Comparison of ENCODE assay signal across 21 cellular contexts in genomic region chr6:25670208-25670607, GRCh38. TPM values are rescaled to one million over a fixed set of nuclear protein-coding genes. Genes with fewer than 3 reads are reported as not detected.
A peak's percentile ranks its signal among the peaks of the same experiment; 100 is the strongest.
DNase-seq lines count a peak whose midpoint lies in the region; ATAC-seq and TF ChIP-seq lines count a peak whose summit lies in the region.
"Had no signal": no experiment of that assay in that cellular context is flagged by ENCODE, and none has a peak within 500 bp of the region (broad histone marks: within the 10 kb centered on the region; RNA-seq: fewer than 3 reads in every experiment).

No MANE protein-coding gene starts in this region.

- peaks cover 5% of the 10 kb centered on the region for H3K36me3 Mint-ChIP-seq in progenitor cell of endocrine pancreas (ENCODE audit: insufficient read depth)
- no peaks in the 10 kb centered on the region for H3K36me3 Mint-ChIP-seq in activated T-cell treated with anti-CD3 and anti-CD28 coated beads, Interleukin-2, amount 50 U/mL, for 4 hours (ENCODE audit: insufficient read depth)
- H3K36me3 Mint-ChIP-seq: brain; CD14-positive monocyte; naive thymus-derived CD4-positive, alpha-beta T cell; T-cell had no signal

- H3K27ac Mint-ChIP-seq in progenitor cell of endocrine pancreas: peak overlapping the region; percentile 65
- H3K27ac Mint-ChIP-seq: activated CD8-positive, alpha-beta T cell treated with anti-CD3 and anti-CD28 coated beads, Interleukin-2, amount 10 ng/mL, durations not matched to agents 7 days and 5 days; CD14-positive monocyte; naive thymus-derived CD4-positive, alpha-beta T cell; T-cell had no signal

- H3K9me3 Mint-ChIP-seq in progenitor cell of endocrine pancreas (ENCODE audit: low read depth): no peaks in the 10 kb centered on the region
- no peaks in the 10 kb centered on the region for H3K9me3 Mint-ChIP-seq in activated T-cell treated with anti-CD3 and anti-CD28 coated beads, Interleukin-2, amount 50 U/mL, for 4 hours
- H3K9me3 Mint-ChIP-seq: brain, CD14-positive monocyte, T-cell had no signal

- ATAC-seq in activated T-cell treated with anti-CD3 and anti-CD28 coated beads, Interleukin-2, amount 50 U/mL, for 4 hours: no peak
- ATAC-seq: activated CD8-positive, alpha-beta T cell treated with anti-CD3 and anti-CD28 coated beads, Interleukin-2, amount 10 ng/mL, durations not matched to agents 7 days and 5 days; naive thymus-derived CD4-positive, alpha-beta T cell; Panc1; T-cell had no signal

- H3K27me3 Mint-ChIP-seq in progenitor cell of endocrine pancreas: no peaks in the 10 kb centered on the region
- H3K27me3 Mint-ChIP-seq in activated T-cell treated with anti-CD3 and anti-CD28 coated beads, Interleukin-2, amount 50 U/mL, for 4 hours (ENCODE audit: low read depth): peaks cover 3% of the 10 kb centered on the region

- peaks cover 44% of the 10 kb centered on the region for H3K4me1 Mint-ChIP-seq in progenitor cell of endocrine pancreas (ENCODE audit: low read depth)
- H3K4me1 Mint-ChIP-seq in activated T-cell treated with anti-CD3 and anti-CD28 coated beads, Interleukin-2, amount 50 U/mL, for 4 hours (ENCODE audit: low read depth): no peaks in the 10 kb centered on the region
- H3K4me1 Mint-ChIP-seq: T-cell had no signal

- peak; percentile 46 for DNase-seq in NCI-H1092 treated with DMSO at 0.1 percent for 48 hours (lab: John Stamatoyannopoulos, UW)
- peak; percentile 41 for DNase-seq in NCI-H2196 (lab: John Stamatoyannopoulos, UW; ENCODE audit: unreplicated experiment)
- peak; percentile 29 for DNase-seq in SHP77 treated with DMSO at 0.1 percent for 48 hours (lab: John Stamatoyannopoulos, UW)
- DNase-seq in progenitor cell of endocrine pancreas (ENCODE audit: low spot score, unreplicated experiment): no peak
- no peak for DNase-seq in MV-4-11 (lab: John Stamatoyannopoulos, UW)
- no peak for DNase-seq in activated T-cell treated with anti-CD3 and anti-CD28 coated beads, Interleukin-2, amount 50 U/mL, for 4 hours
- no peak for DNase-seq in dedifferentiated amniotic fluid mesenchymal stem cell (ENCODE audit: extremely low spot score)
- DNase-seq: activated CD4-positive, alpha-beta T cell treated with anti-CD3 and anti-CD28 coated beads for 1 hour; activated CD8-positive, alpha-beta T cell treated with anti-CD3 and anti-CD28 coated beads, Interleukin-2, amount 10 ng/mL, durations not matched to agents 7 days and 5 days; glutamatergic neuron; KBM-7; MM.1S; naive thymus-derived CD4-positive, alpha-beta T cell; nucleus accumbens; SJCRH30; stimulated activated CD4-positive, alpha-beta T cell treated with anti-CD3 and anti-CD28 coated beads, Interleukin-1b, Interleukin-23, amount 100 ng/mL, for 48 hours; T-cell; transverse colon had no signal

- TF ChIP-seq CTCF in progenitor cell of endocrine pancreas (IDR thresholded peaks at IDR 0.05; ENCODE audit: unreplicated experiment): no peak

- H3K4me3 Mint-ChIP-seq in progenitor cell of endocrine pancreas (ENCODE audit: low read depth): no peak overlapping the region
- H3K4me3 Mint-ChIP-seq in activated T-cell treated with anti-CD3 and anti-CD28 coated beads, Interleukin-2, amount 50 U/mL, for 4 hours: no peak overlapping the region
- H3K4me3 Mint-ChIP-seq: activated CD8-positive, alpha-beta T cell treated with anti-CD3 and anti-CD28 coated beads, Interleukin-2, amount 10 ng/mL, durations not matched to agents 7 days and 5 days; brain; CD14-positive monocyte; naive thymus-derived CD4-positive, alpha-beta T cell; T-cell had no signal

RNA-seq across cellular contexts. Expression of gene SCGN, which starts 18.2 kb away (rescaled TPM):
- total RNA-seq in progenitor cell of endocrine pancreas: 95.0 and 97.2 TPM in 2 replicates
- not detected for total RNA-seq in activated T-cell treated with anti-CD3 and anti-CD28 coated beads, Interleukin-2, amount 50 U/mL, for 4 hours
- total RNA-seq: activated CD8-positive, alpha-beta T cell treated with anti-CD3 and anti-CD28 coated beads, Interleukin-2, amount 10 ng/mL, durations not matched to agents 7 days and 5 days; naive thymus-derived CD4-positive, alpha-beta T cell; SJCRH30; T-cell had no signal

Comparison
In these comparisons a context has a peak if more than half of its experiments do, and no peak if none do; other contexts are left out.
1. DNase-seq: peak in NCI-H1092 treated with DMSO at 0.1 percent for 48 hours (single experiment), NCI-H2196 (single experiment) and SHP77 treated with DMSO at 0.1 percent for 48 hours (single experiment); none in progenitor cell of endocrine pancreas (single experiment), MV-4-11 (single experiment), activated T-cell treated with anti-CD3 and anti-CD28 coated beads, Interleukin-2, amount 50 U/mL, for 4 hours (single experiment) and dedifferentiated amniotic fluid mesenchymal stem cell (single experiment).
2. RNA of gene SCGN, which starts 18.2 kb away (total RNA-seq): 95.0 to 97.2 TPM in progenitor cell of endocrine pancreas; not detected in activated T-cell treated with anti-CD3 and anti-CD28 coated beads, Interleukin-2, amount 50 U/mL, for 4 hours; every median in the first group is over 10 times any median in the second.